Comparison of ENCODE assay signal across 20 cellular contexts in genomic region chr2:126979604-126980003, GRCh38.
"Had no signal": no experiment of that assay in that cellular context is flagged by ENCODE, and none has a peak within 500 bp of the region (broad histone marks: within the 10 kb centered on the region; RNA-seq: fewer than 3 reads in every experiment).

No MANE protein-coding gene starts in this region.

- H3K27me3 ChIP-seq: brain microvascular endothelial cell had no signal

- H3K36me3 Mint-ChIP-seq: activated CD4-positive, alpha-beta memory T cell treated with anti-CD3 and anti-CD28 coated beads for 36 hours; activated naive CD8-positive, alpha-beta T cell; mesothelial cell of epicardium had no signal

- H3K9me3 ChIP-seq: tibial artery had no signal

- H3K27ac Mint-ChIP-seq: activated B cell treated with CpG ODN at 0.5 μM for 24 hours; activated CD4-positive, alpha-beta memory T cell treated with anti-CD3 and anti-CD28 coated beads for 36 hours; activated naive CD8-positive, alpha-beta T cell; mesothelial cell of epicardium; nephron progenitor cell had no signal

- H3K4me1 ChIP-seq: tibial artery had no signal

- H3K4me3 Mint-ChIP-seq: activated B cell treated with CpG ODN at 0.5 μM for 24 hours; activated CD4-positive, alpha-beta memory T cell treated with anti-CD3 and anti-CD28 coated beads for 36 hours; activated naive CD8-positive, alpha-beta T cell; mesothelial cell of epicardium; nephron progenitor cell had no signal

- H3K4me1 Mint-ChIP-seq: activated B cell treated with CpG ODN at 0.5 μM for 24 hours had no signal

- H3K27ac ChIP-seq: brain microvascular endothelial cell, tibial artery had no signal

- FAIRE-seq: kidney had no signal

- H3K4me3 ChIP-seq: lung, tibial artery had no signal

- DNase-seq: activated B cell treated with CpG ODN at 0.5 μM for 24 hours; activated CD4-positive, alpha-beta memory T cell treated with anti-CD3 and anti-CD28 coated beads for 36 hours; activated CD4-positive, alpha-beta T cell treated with anti-CD3 and anti-CD28 coated beads for 4 hours; amniotic stem cell; brain microvascular endothelial cell; cortex of kidney; effector CD8-positive, alpha-beta T cell; kidney; nephron progenitor cell; stimulated activated CD8-positive, alpha-beta memory T cell treated with anti-CD3 and anti-CD28 coated beads, Interleukin-4, amount 100 ng/mL, for 48 hours; stimulated activated naive CD4-positive, alpha-beta T cell; T-helper 1 cell; T-helper 9 cell; tibial artery had no signal

- ATAC-seq: esophagus mucosa, left lobe of liver, SK-N-SH treated with all-trans-retinoic acid at 6 μM for 48 hours had no signal

- H3K27me3 Mint-ChIP-seq: activated naive CD8-positive, alpha-beta T cell had no signal

- H3K9me3 Mint-ChIP-seq: activated B cell treated with CpG ODN at 0.5 μM for 24 hours; activated CD4-positive, alpha-beta memory T cell treated with anti-CD3 and anti-CD28 coated beads for 36 hours; nephron progenitor cell had no signal

- H3K36me3 ChIP-seq: brain microvascular endothelial cell, tibial artery had no signal
